In genomic region chr22:35197071-35197470, GRCh38 we compare ENCODE assay signal across 24 cellular contexts.
DNase-seq lines count a peak whose midpoint lies in the region; ATAC-seq, FAIRE-seq and TF ChIP-seq lines count a peak whose summit lies in the region.
"Had no signal": no experiment of that assay in that cellular context is flagged by ENCODE, and none has a peak within 500 bp of the region (broad histone marks: within the 10 kb centered on the region; RNA-seq: fewer than 3 reads in every experiment).

No MANE protein-coding gene starts in this region.

- H3K4me1 Mint-ChIP-seq in Calu3 (ENCODE audit: low read depth, unreplicated experiment) = no peaks in the 10 kb centered on the region
- H3K4me1 Mint-ChIP-seq in stimulated activated memory B cell treated with anti-CD40 and anti-IgM and Interleukin-4, amounts not matched to agents 10 μg/mL and 1 μg/mL and 100 μg/mL, for 72 hours = no peaks in the 10 kb centered on the region
- H3K4me1 Mint-ChIP-seq: CD14-positive monocyte; CD4-positive, alpha-beta memory T cell had no signal

- H3K9ac ChIP-seq in neural cell (ENCODE audit: low read length) = no peak overlapping the region
- H3K9ac ChIP-seq: BLaER1 treated with 17β-estradiol and CSF1 and Interleukin-3, amounts not matched to agents 10 nM and 100 nM; GM23248 had no signal

- no TSS peak for BruUV-seq in Calu3 (replicated peaks; lab: Mats Ljungman, UMichigan)

- H2AFZ ChIP-seq in neural cell (ENCODE audit: low read depth, low read length) = no peak overlapping the region
- H2AFZ ChIP-seq: GM23248 had no signal

- intact Hi-C loops in psoas muscle (cut with DNase I) (no loop called here), Calu3 (cut with micrococcal nuclease; ENCODE audit: unreplicated experiment) (no loop called here)

- H3K9me2 ChIP-seq in neural cell (ENCODE audit: insufficient read depth, low read length) = no peaks in the 10 kb centered on the region

- FAIRE-seq in bronchial epithelial cell (lab: Jason Lieb, UNC) = peak; percentile 75
- FAIRE-seq: A204.1, GM12892, GM19239 had no signal

- ATAC-seq in psoas muscle (no peak), HG02884 (IDR thresholded peaks at IDR 0.05; ENCODE audit: unreplicated experiment) (no peak)
- no peak for ATAC-seq in stimulated activated memory B cell treated with anti-CD40 and anti-IgM and Interleukin-4, amounts not matched to agents 10 μg/mL and 1 μg/mL and 100 μg/mL, for 72 hours
- ATAC-seq: HCT116 had no signal

- 43 to 59% (median 58%) methylated on average over 4 of the region's 4 CpGs for WGBS in psoas muscle, 3 donors

- H3K9me3 Mint-ChIP-seq in Calu3 (ENCODE audit: low read depth, unreplicated experiment) = peaks cover 5% of the 10 kb centered on the region
- peaks cover 2% of the 10 kb centered on the region for H3K9me3 Mint-ChIP-seq in stimulated activated memory B cell treated with anti-CD40 and anti-IgM and Interleukin-4, amounts not matched to agents 10 μg/mL and 1 μg/mL and 100 μg/mL, for 72 hours
- H3K9me3 Mint-ChIP-seq: H9 had no signal

- CTCF ChIA-PET in Calu3 (lab: Charles Lee) = no interaction called here

- H3K36me3 Mint-ChIP-seq in Calu3 (ENCODE audit: insufficient read depth, unreplicated experiment) = no peaks in the 10 kb centered on the region
- H3K36me3 Mint-ChIP-seq in stimulated activated memory B cell treated with anti-CD40 and anti-IgM and Interleukin-4, amounts not matched to agents 10 μg/mL and 1 μg/mL and 100 μg/mL, for 72 hours = no peaks in the 10 kb centered on the region
- H3K36me3 Mint-ChIP-seq: CD14-positive monocyte; CD4-positive, alpha-beta memory T cell had no signal

- H3K4me3 ChIP-seq in bronchial epithelial cell (ENCODE audit: low read depth, low read length) (no peak overlapping the region), neural cell (ENCODE audit: low read length) (no peak overlapping the region), psoas muscle (no peak overlapping the region)
- H3K4me3 ChIP-seq: BLaER1 treated with 17β-estradiol and CSF1 and Interleukin-3, amounts not matched to agents 10 nM and 100 nM; GM23248 had no signal

- H3K27ac ChIP-seq in neural cell (ENCODE audit: low read length) (peak overlapping the region; percentile 53), psoas muscle (no peak overlapping the region)
- H3K27ac ChIP-seq: 22Rv1; BLaER1 treated with 17β-estradiol and CSF1 and Interleukin-3, amounts not matched to agents 10 nM and 100 nM; GM23248 had no signal

- H3K27me3 ChIP-seq in bronchial epithelial cell (ENCODE audit: control insufficient read depth, insufficient read depth, low read length) (no peaks in the 10 kb centered on the region), neural cell (ENCODE audit: insufficient read depth, low read depth, low read length) (no peaks in the 10 kb centered on the region), psoas muscle (ENCODE audit: insufficient read depth in 3 of 3, low read length in 2 of 3) (peaks cover 0 to 20% (median 2%) of the 10 kb centered on the region in 3 donors)
- H3K27me3 ChIP-seq: BE2C; BLaER1 treated with 17β-estradiol and CSF1 and Interleukin-3, amounts not matched to agents 10 nM and 100 nM had no signal

- no peak overlapping the region for H3K4me3 Mint-ChIP-seq in Calu3 (ENCODE audit: low read depth, unreplicated experiment)
- no peak overlapping the region for H3K4me3 Mint-ChIP-seq in stimulated activated memory B cell treated with anti-CD40 and anti-IgM and Interleukin-4, amounts not matched to agents 10 μg/mL and 1 μg/mL and 100 μg/mL, for 72 hours
- H3K4me3 Mint-ChIP-seq: CD14-positive monocyte; CD4-positive, alpha-beta memory T cell; H9 had no signal

- no peaks in the 10 kb centered on the region for H3F3A ChIP-seq in neural cell (ENCODE audit: insufficient read depth, low read length, poor library complexity, severe bottlenecking)

- TF ChIP-seq EP300 in neural cell (conservative IDR thresholded peaks at IDR 0.05; ENCODE audit: poor library complexity, severe bottlenecking) = no peak

- H3K36me3 ChIP-seq in bronchial epithelial cell (ENCODE audit: control insufficient read depth, insufficient read depth, low read length) = no peaks in the 10 kb centered on the region
- no peaks in the 10 kb centered on the region for H3K36me3 ChIP-seq in neural cell (ENCODE audit: insufficient read depth, low read length)
- no peaks in the 10 kb centered on the region for H3K36me3 ChIP-seq in psoas muscle (ENCODE audit: insufficient read depth in 1 of 2, low read depth in 1 of 2)
- H3K36me3 ChIP-seq: BE2C; BLaER1 treated with 17β-estradiol and CSF1 and Interleukin-3, amounts not matched to agents 10 nM and 100 nM had no signal

- no peak overlapping the region for H3K27ac Mint-ChIP-seq in Calu3 (ENCODE audit: unreplicated experiment)
- H3K27ac Mint-ChIP-seq in stimulated activated memory B cell treated with anti-CD40 and anti-IgM and Interleukin-4, amounts not matched to agents 10 μg/mL and 1 μg/mL and 100 μg/mL, for 72 hours = no peak overlapping the region
- H3K27ac Mint-ChIP-seq: CD14-positive monocyte; CD4-positive, alpha-beta memory T cell; H9 had no signal

- peak; percentile 2 for DNase-seq in DMS 273 (lab: John Stamatoyannopoulos, UW; ENCODE audit: unreplicated experiment)
- no peak for DNase-seq in DMS 273 treated with DMSO at 0.1 percent for 48 hours (lab: John Stamatoyannopoulos, UW)
- DNase-seq in bronchial epithelial cell (ENCODE audit: low read depth) = no peak
- no peak for DNase-seq in psoas muscle
- no peak for DNase-seq in Calu3
- DNase-seq: AML-193; BE2C; CD4-positive, alpha-beta memory T cell; COR-L47; DMS53; DMS79 treated with DMSO at 0.1 percent for 48 hours; GF-D8; GM23248; H9 had no signal

- peaks cover 51% of the 10 kb centered on the region for H3K27me3 Mint-ChIP-seq in Calu3 (ENCODE audit: unreplicated experiment)
- peaks cover 11% of the 10 kb centered on the region for H3K27me3 Mint-ChIP-seq in stimulated activated memory B cell treated with anti-CD40 and anti-IgM and Interleukin-4, amounts not matched to agents 10 μg/mL and 1 μg/mL and 100 μg/mL, for 72 hours

- no peak overlapping the region for H3K4me2 ChIP-seq in neural cell (ENCODE audit: low read length)
- H3K4me2 ChIP-seq: BLaER1 treated with 17β-estradiol and CSF1 and Interleukin-3, amounts not matched to agents 10 nM and 100 nM had no signal

- H3K79me2 ChIP-seq in neural cell (replicated peaks; ENCODE audit: insufficient read depth, low read length) = no peaks in the 10 kb centered on the region

- no peaks in the 10 kb centered on the region for H4K20me1 ChIP-seq in neural cell (ENCODE audit: insufficient read depth)
- H4K20me1 ChIP-seq: BLaER1 treated with 17β-estradiol and CSF1 and Interleukin-3, amounts not matched to agents 10 nM and 100 nM had no signal

- TF ChIP-seq CTCF in bronchial epithelial cell (IDR thresholded peaks at IDR 0.05; ENCODE audit: insufficient read depth, low read length, severe bottlenecking) (no peak), neural cell (IDR thresholded peaks at IDR 0.05; ENCODE audit: poor library complexity, severe bottlenecking) (no peak), psoas muscle (IDR thresholded peaks at IDR 0.05) (no peak), Calu3 (IDR thresholded peaks at IDR 0.05; ENCODE audit: unreplicated experiment) (no peak)

- TF ChIP-seq RAD21 in neural cell (conservative IDR thresholded peaks at IDR 0.05) = no peak

- no peaks in the 10 kb centered on the region for H3K4me1 ChIP-seq in psoas muscle
- H3K4me1 ChIP-seq: BE2C; BLaER1 treated with 17β-estradiol and CSF1 and Interleukin-3, amounts not matched to agents 10 nM and 100 nM had no signal

- H3K9me3 ChIP-seq in neural cell (ENCODE audit: low read length) (no peaks in the 10 kb centered on the region), psoas muscle (no peaks in the 10 kb centered on the region)
- H3K9me3 ChIP-seq: BE2C had no signal

TF ChIP-seq in neural cell, 6 proteins besides CTCF, POLR2A, EP300 and RAD21:
- TF ChIP-seq POLR2AphosphoS5 (IDR thresholded peaks at IDR 0.05) (no peak), SMC3 (conservative IDR thresholded peaks at IDR 0.05; ENCODE audit: poor library complexity) (no peak), TAF1 (IDR thresholded peaks at IDR 0.05; ENCODE audit: low read depth) (no peak), MXI1 (conservative IDR thresholded peaks at IDR 0.05; ENCODE audit: poor library complexity, severe bottlenecking) (no peak), EZH2 (IDR thresholded peaks at IDR 0.05; ENCODE audit: borderline replicate concordance, insufficient read depth, low read length, poor library complexity, severe bottlenecking) (no peak), REST (IDR thresholded peaks at IDR 0.05; ENCODE audit: borderline replicate concordance) (no peak)
